23 cellular contexts compared by ENCODE assay signal in the genomic region with DNA sequence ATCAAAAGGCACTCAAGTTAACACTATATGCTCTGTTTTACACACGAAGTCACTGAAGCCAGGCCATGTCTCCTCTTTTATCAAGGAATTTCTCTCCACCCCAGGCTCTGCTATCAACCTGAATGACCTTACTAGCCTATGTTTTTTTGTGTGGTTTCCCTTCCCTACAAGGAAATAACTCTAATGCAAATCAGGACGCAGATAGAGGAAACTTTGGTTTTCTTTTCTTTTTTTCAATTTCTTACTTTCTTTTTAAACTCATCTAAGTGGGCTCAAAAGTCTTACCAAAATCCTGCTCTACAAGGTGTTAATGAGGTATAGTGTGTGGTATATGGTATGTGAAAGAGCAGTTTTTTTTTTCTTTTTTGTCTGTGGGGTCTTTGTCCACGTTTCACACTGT. TPM values are rescaled to one million over a fixed set of nuclear protein-coding genes. Genes with fewer than 3 reads are reported as not detected.
A peak's percentile ranks its signal among the peaks of the same experiment; 100 is the strongest.
DNase-seq lines count a peak whose midpoint lies in the region; ATAC-seq, FAIRE-seq and TF ChIP-seq lines count a peak whose summit lies in the region.
"Had no signal": no experiment of that assay in that cellular context is flagged by ENCODE, and none has a peak within 500 bp of the region (broad histone marks: within the 10 kb centered on the region; RNA-seq: fewer than 3 reads in every experiment).

No MANE protein-coding gene starts in this region.

- no peaks in the 10 kb centered on the region for H3K9me3 ChIP-seq in DOHH2 (ENCODE audit: control insufficient read depth, insufficient read depth, low read length)
- H3K9me3 ChIP-seq in OCI-LY1 (ENCODE audit: low read length): no peaks in the 10 kb centered on the region
- no peaks in the 10 kb centered on the region for H3K9me3 ChIP-seq in HepG2 (ENCODE audit: low read length)
- H3K9me3 ChIP-seq: SK-N-SH had no signal

- intact Hi-C loops in HepG2 (cut with micrococcal nuclease; ENCODE audit: unreplicated experiment) (no loop called here), posterior vena cava (cut with DNase I) (no loop called here)

- no peak for TF ChIP-seq POLR2A in HepG2 (IDR thresholded peaks at IDR 0.05; ENCODE audit: insufficient read depth in 1 of 2, low read depth in 2 of 2, low read length in 2 of 2)

- H3K79me2 ChIP-seq in DOHH2 (ENCODE audit: control insufficient read depth, low read length) (no peaks in the 10 kb centered on the region), OCI-LY1 (ENCODE audit: insufficient read depth, low read length) (no peaks in the 10 kb centered on the region), HepG2 (ENCODE audit: insufficient read depth, low read length) (no peaks in the 10 kb centered on the region)

- H3F3A ChIP-seq in DOHH2 (ENCODE audit: control insufficient read depth, insufficient read depth) (no peaks in the 10 kb centered on the region), OCI-LY1 (ENCODE audit: insufficient read depth, low read length) (no peaks in the 10 kb centered on the region)

- TF ChIP-seq CTCF in DOHH2 (IDR thresholded peaks at IDR 0.05; ENCODE audit: low read depth, low read length, poor library complexity, severe bottlenecking): no peak
- no peak for TF ChIP-seq CTCF in OCI-LY1 (IDR thresholded peaks at IDR 0.05; ENCODE audit: low read length)
- no peak for TF ChIP-seq CTCF in HepG2 (CRISPR knock-in tag; IDR thresholded peaks at IDR 0.05)

- CTCF ChIA-PET in HepG2 (lab: Yijun Ruan, JAX; ENCODE audit: low intra/inter-chr PET ratio, low total read pairs): no interaction called here

- no peak for TF ChIP-seq EP300 in HepG2 (IDR thresholded peaks at IDR 0.05; ENCODE audit: low read depth in 2 of 2, low read length in 2 of 2)
- TF ChIP-seq EP300 in HepG2 (CRISPR knock-in tag; IDR thresholded peaks at IDR 0.05; ENCODE audit: borderline replicate concordance): no peak

- H2AFZ ChIP-seq in OCI-LY1 (ENCODE audit: low read length): no peak overlapping the region
- no peak overlapping the region for H2AFZ ChIP-seq in HepG2 (ENCODE audit: low read length)

- H3K9me2 ChIP-seq in DOHH2 (replicated peaks; ENCODE audit: control insufficient read depth, low read length) (no peaks in the 10 kb centered on the region), OCI-LY1 (ENCODE audit: low read depth, low read length) (no peaks in the 10 kb centered on the region)
- H3K9me2 ChIP-seq: SK-N-SH had no signal

- POLR2A ChIA-PET in HepG2 (lab: Yijun Ruan, JAX): no interaction called here

- BruUV-seq in HepG2 (replicated peaks; lab: Mats Ljungman, UMichigan): no TSS peak

- peaks cover 0 to 7% (median 2%) of the 10 kb centered on the region in 7 donors for H3K9me3 Mint-ChIP-seq in naive B cell
- H3K9me3 Mint-ChIP-seq: IgD-negative memory B cell had no signal

- ATAC-seq in GM21529 (IDR thresholded peaks at IDR 0.05; ENCODE audit: unreplicated experiment) (peak; percentile 38), naive B cell (ENCODE audit: low read depth in 2 of 2) (peak in 1 of 2 donors; percentile 33), GM19023 (IDR thresholded peaks at IDR 0.05; ENCODE audit: unreplicated experiment) (no peak), HepG2 (no peak)
- ATAC-seq: CD8-positive, alpha-beta T cell had no signal

- H3K36me3 ChIP-seq in DOHH2 (ENCODE audit: control insufficient read depth, low read length) (no peaks in the 10 kb centered on the region), OCI-LY1 (ENCODE audit: insufficient read depth, low read length) (no peaks in the 10 kb centered on the region), HepG2 (replicated peaks in 1 of 2; ENCODE audit: control insufficient read depth in 1 of 2, insufficient read depth in 2 of 2, low read length in 2 of 2) (no peaks in the 10 kb centered on the region)

- FAIRE-seq in HepG2 (lab: Jason Lieb, UNC): no peak
- FAIRE-seq: G401.6 had no signal

- DNase-seq in naive B cell (no peak), HepG2 (ENCODE audit: low spot score) (no peak), posterior vena cava (ENCODE audit: low spot score) (no peak)
- DNase-seq: Calu3; CD8-positive, alpha-beta T cell; DMS153; NCI-H1694 treated with DMSO at 0.1 percent for 48 hours; NCI-H446 treated with DMSO at 0.1 percent for 48 hours; NCI-H526 treated with DMSO at 0.1 percent for 48 hours; SIG-M5; SK-N-SH had no signal

- H3K4me2 ChIP-seq in DOHH2 (ENCODE audit: low read length) (peak overlapping the region; percentile 58), OCI-LY1 (ENCODE audit: low read length) (peak overlapping the region; percentile 19; the same call in 1 of the 2 replicates), HepG2 (ENCODE audit: low read depth, low read length) (no peak overlapping the region)
- H3K4me2 ChIP-seq: SK-N-SH had no signal

- H3K4me1 Mint-ChIP-seq in naive B cell: peaks cover 13 to 40% (median 15%) of the 10 kb centered on the region in 3 donors

- H3K27ac ChIP-seq in DOHH2 (ENCODE audit: low read depth, low read length) (no peak overlapping the region), OCI-LY1 (ENCODE audit: low read depth, low read length, poor library complexity, severe bottlenecking) (no peak overlapping the region), HepG2 (ENCODE audit: extremely low read length, insufficient read depth, low read length) (no peak overlapping the region)
- H3K27ac ChIP-seq: RWPE1 had no signal

- TF ChIP-seq RAD21 in HepG2 (CRISPR knock-in tag; IDR thresholded peaks at IDR 0.05): no peak

- H3K27me3 ChIP-seq in DOHH2 (ENCODE audit: control insufficient read depth, low read length) (no peaks in the 10 kb centered on the region), OCI-LY1 (ENCODE audit: insufficient read depth, low read length) (no peaks in the 10 kb centered on the region), HepG2 (ENCODE audit: control insufficient read depth in 1 of 2, insufficient read depth in 2 of 2, low read length in 2 of 2) (peaks cover 0 to 5% of the 10 kb centered on the region in 2 experiments; a peak in 1 of 5 replicates)

- in situ Hi-C loops in HepG2 (cut with HindIII; ENCODE audit: extremely low pct_ligation_motif_present, low pct_unique_long_range_greater_than_20kb): no loop called here

- peak overlapping the region in 1 of 6 donors; percentile 24 for H3K27ac Mint-ChIP-seq in naive B cell
- H3K27ac Mint-ChIP-seq: CD8-positive, alpha-beta T cell; IgD-negative memory B cell had no signal

- peak overlapping the region in 6 of 8 donors; percentile 27 to 82 (median 47) for H3K4me3 Mint-ChIP-seq in naive B cell
- H3K4me3 Mint-ChIP-seq: CD8-positive, alpha-beta T cell had no signal

- WGBS in HepG2 (ENCODE audit: low lambda C conversion rate): 17% methylated on average over 3 of the region's 3 CpGs

- H3K27me3 Mint-ChIP-seq in naive B cell: peaks cover 22 to 42% (median 35%) of the 10 kb centered on the region in 3 donors

- H3K4me3 ChIP-seq in DOHH2 (ENCODE audit: low read length) (peak overlapping the region; percentile 41), OCI-LY1 (ENCODE audit: low read depth, low read length, poor library complexity, severe bottlenecking) (no peak overlapping the region), HepG2 (replicated peaks in 1 of 3; ENCODE audit: insufficient read depth in 1 of 3, low read depth in 2 of 3, low read length in 3 of 3) (no peak overlapping the region)

- peaks cover 31% of the 10 kb centered on the region for H3K4me1 ChIP-seq in DOHH2 (ENCODE audit: control insufficient read depth, low read length)
- H3K4me1 ChIP-seq in OCI-LY1 (ENCODE audit: insufficient read depth, low read length, severe bottlenecking): peaks cover 16% of the 10 kb centered on the region
- peaks cover 17% of the 10 kb centered on the region for H3K4me1 ChIP-seq in HepG2 (ENCODE audit: insufficient read depth, low read length)

- peaks cover 4 to 15% of the 10 kb centered on the region in 2 donors for H3K36me3 Mint-ChIP-seq in naive B cell
- H3K36me3 Mint-ChIP-seq: CD8-positive, alpha-beta T cell; IgD-negative memory B cell had no signal

- H4K20me1 ChIP-seq in DOHH2 (ENCODE audit: control insufficient read depth, insufficient read depth, low read depth, low read length) (no peaks in the 10 kb centered on the region), OCI-LY1 (ENCODE audit: insufficient read depth, low read length) (no peaks in the 10 kb centered on the region), HepG2 (ENCODE audit: insufficient read depth, low read length) (no peaks in the 10 kb centered on the region)

- H3K9ac ChIP-seq in OCI-LY1 (ENCODE audit: low read length): no peak overlapping the region
- no peak overlapping the region for H3K9ac ChIP-seq in HepG2 (ENCODE audit: insufficient read depth, low read depth, low read length)
- H3K9ac ChIP-seq: SK-N-SH had no signal

TF ChIP-seq in HepG2, 621 proteins besides CTCF, POLR2A, EP300 and RAD21 (continues in another document):
- TF ChIP-seq BRD4 (CRISPR knock-in tag; IDR thresholded peaks at IDR 0.05) (no peak), ZNF556 (CRISPR knock-in tag; IDR thresholded peaks at IDR 0.05; ENCODE audit: borderline replicate concordance) (no peak), ZSCAN12 (CRISPR knock-in tag; IDR thresholded peaks at IDR 0.05) (no peak)

RNA-seq across cellular contexts. Expression of a gene that starts 5.5 kb away (rescaled TPM):
- polyA plus RNA-seq in naive B cell (ENCODE audit: low read depth in 6 of 6) (under 1 TPM in 3 of 6 donors, not detected in 3; 0.14 to 0.22 (median 0.21) TPM), HepG2 (2011; rRNA removed) (not detected in 2 replicates)
- total RNA-seq in HepG2 (2016; rRNA removed; fragmentation: Illumina TruSeq; extraction: Trizol) (not detected in 2 replicates), posterior vena cava (under 1 TPM; 0.19 to 0.28 TPM)
- total RNA-seq in HepG2 (2016; cell fraction: cytosol; rRNA removed; fragmentation: Illumina TruSeq; extraction: Trizol; ENCODE audit: low read depth): not detected in 2 replicates
- not detected in 2 replicates for total RNA-seq in HepG2 (2016; cell fraction: insoluble cytoplasmic fraction; rRNA removed; fragmentation: Illumina TruSeq; extraction: Trizol)
- total RNA-seq in HepG2 (2016; cell fraction: membrane; rRNA removed; fragmentation: Illumina TruSeq; extraction: Trizol): not detected in 2 replicates
- not detected in 2 replicates for total RNA-seq in HepG2 (2016; cell fraction: nucleus; rRNA removed; fragmentation: Illumina TruSeq; extraction: Trizol)
- polyA plus RNA-seq in HepG2 (2011; cell fraction: cytosol; rRNA removed): not detected in 2 replicates
- not detected in 2 replicates for polyA plus RNA-seq in HepG2 (2011; cell fraction: nucleus; rRNA removed)
- polyA plus RNA-seq in HepG2 (2012): not detected in 2 replicates
- not detected in 2 replicates for polyA plus RNA-seq in HepG2 (2016; cell fraction: cytosol; fragmentation: Illumina TruSeq; extraction: Trizol; ENCODE audit: low read depth)
- polyA plus RNA-seq in HepG2 (2016; cell fraction: insoluble cytoplasmic fraction; fragmentation: Illumina TruSeq; extraction: Trizol; ENCODE audit: low read depth): not detected in 2 replicates
- polyA plus RNA-seq in HepG2 (2016; cell fraction: membrane; fragmentation: Illumina TruSeq; extraction: Trizol; ENCODE audit: low read depth): not detected in 2 replicates
- polyA plus RNA-seq in HepG2 (2016; cell fraction: nucleus; fragmentation: Illumina TruSeq; extraction: Trizol; ENCODE audit: insufficient read depth, low read depth): not detected in 2 replicates
- not detected in 2 replicates for polyA minus RNA-seq in HepG2 (2011; rRNA and poly(A)+ RNA removed; ENCODE audit: low replicate concordance)
- not detected in 2 replicates for polyA minus RNA-seq in HepG2 (2011; cell fraction: cytosol; rRNA and poly(A)+ RNA removed)
- not detected in 2 replicates for polyA minus RNA-seq in HepG2 (2011; cell fraction: nucleus; rRNA and poly(A)+ RNA removed)
- total RNA-seq: A673; Calu3; CD8-positive, alpha-beta T cell; Daoy; H4; M059J had no signal
- polyA plus RNA-seq: BJ, IgD-negative memory B cell, SK-N-SH had no signal
